8 cellular contexts compared by ENCODE assay signal in genomic region chr13:104984296-104984818, GRCh38.
DNase-seq lines count a peak whose midpoint lies in the region; ATAC-seq lines count a peak whose summit lies in the region.

No MANE protein-coding gene starts in this region.

- H3K4me3 Mint-ChIP-seq in activated T-cell treated with anti-CD3 and anti-CD28 coated beads, Interleukin-2, amount 50 U/mL, for 72 hours: peak overlapping the region; percentile 33 to 50
- peak overlapping the region; percentile 60 to 74 (median 68) for H3K4me3 Mint-ChIP-seq in immature natural killer cell

- no peak overlapping the region for H3K27ac Mint-ChIP-seq in activated T-cell treated with anti-CD3 and anti-CD28 coated beads, Interleukin-2, amount 50 U/mL, for 72 hours
- H3K27ac Mint-ChIP-seq in immature natural killer cell: peak overlapping the region; percentile 46 to 86 (median 80)

- H3K4me1 Mint-ChIP-seq in activated T-cell treated with anti-CD3 and anti-CD28 coated beads, Interleukin-2, amount 50 U/mL, for 72 hours (ENCODE audit: low read depth): peaks cover 30% of the 10 kb centered on the region
- peaks cover 19 to 35% of the 10 kb centered on the region in 2 donors for H3K4me1 Mint-ChIP-seq in immature natural killer cell

- DNase-seq in MV-4-11 (lab: John Stamatoyannopoulos, UW) (peak; percentile 93), immature natural killer cell (peak; percentile 43 to 59 (median 54)), stromal cell of bone marrow (ENCODE audit: low read depth) (peak; percentile 12), mesenteric fat pad (ENCODE audit: low spot score) (no peak), SHP77 treated with DMSO at 0.1 percent for 48 hours (lab: John Stamatoyannopoulos, UW) (no peak)
- DNase-seq in activated T-cell treated with anti-CD3 and anti-CD28 coated beads, Interleukin-2, amount 50 U/mL, for 72 hours: peak; percentile 29 to 37

- no peaks in the 10 kb centered on the region for H3K27me3 Mint-ChIP-seq in activated T-cell treated with anti-CD3 and anti-CD28 coated beads, Interleukin-2, amount 50 U/mL, for 72 hours (ENCODE audit: low read depth)
- H3K27me3 Mint-ChIP-seq in immature natural killer cell (ENCODE audit: low read depth in 3 of 3): peaks cover 0 to 4% (median 0%) of the 10 kb centered on the region in 3 donors

- ATAC-seq in GM18858 (IDR thresholded peaks at IDR 0.05; ENCODE audit: unreplicated experiment) (peak; percentile 85), HG02588 (IDR thresholded peaks at IDR 0.05; ENCODE audit: unreplicated experiment) (peak; percentile 80)
- ATAC-seq in activated T-cell treated with anti-CD3 and anti-CD28 coated beads, Interleukin-2, amount 50 U/mL, for 72 hours (replicated peaks in 1 of 2): peak; percentile 38 to 54

- H3K9me3 Mint-ChIP-seq in activated T-cell treated with anti-CD3 and anti-CD28 coated beads, Interleukin-2, amount 50 U/mL, for 72 hours: no peaks in the 10 kb centered on the region
- H3K9me3 Mint-ChIP-seq in immature natural killer cell: no peaks in the 10 kb centered on the region

- H3K36me3 Mint-ChIP-seq in activated T-cell treated with anti-CD3 and anti-CD28 coated beads, Interleukin-2, amount 50 U/mL, for 72 hours (ENCODE audit: insufficient read depth in 2 of 2): no peaks in the 10 kb centered on the region
- H3K36me3 Mint-ChIP-seq in immature natural killer cell: no peaks in the 10 kb centered on the region

Comparison
In these comparisons a context has a peak if more than half of its experiments do, and no peak if none do; other contexts are left out.
1. DNase-seq: peak in MV-4-11 (single experiment), activated T-cell treated with anti-CD3 and anti-CD28 coated beads, Interleukin-2, amount 50 U/mL, for 72 hours (2 of 2), immature natural killer cell (3 of 3) and stromal cell of bone marrow (single experiment); none in mesenteric fat pad (single experiment) and SHP77 treated with DMSO at 0.1 percent for 48 hours (single experiment).
2. Peak in every context shown above with its lines, with median percentiles within 50 percentile points of each other: ATAC-seq.